In genomic region chr5:163473613-163474243, GRCh38 we compare ENCODE assay signal across 8 cellular contexts. TPM values are rescaled to one million over a fixed set of nuclear protein-coding genes. Genes with fewer than 3 reads are reported as not detected.
DNase-seq lines count a peak whose midpoint lies in the region; ATAC-seq and TF ChIP-seq lines count a peak whose summit lies in the region.

No MANE protein-coding gene starts in this region.

- no peaks in the 10 kb centered on the region for H3K9me3 Mint-ChIP-seq in activated T-cell treated with anti-CD3 and anti-CD28 coated beads, Interleukin-2, amount 50 U/mL, for 72 hours

- DNase-seq in DMS 273 (lab: John Stamatoyannopoulos, UW; ENCODE audit: unreplicated experiment) (peak; percentile 31), DMS 273 treated with DMSO at 0.1 percent for 48 hours (lab: John Stamatoyannopoulos, UW) (no peak), dorsolateral prefrontal cortex (no peak), sigmoid colon (no peak), 8988T (no peak), mesendoderm (no peak)
- DNase-seq in activated T-cell treated with anti-CD3 and anti-CD28 coated beads, Interleukin-2, amount 50 U/mL, for 72 hours: no peak

- no peak overlapping the region for H3K4me3 Mint-ChIP-seq in activated T-cell treated with anti-CD3 and anti-CD28 coated beads, Interleukin-2, amount 50 U/mL, for 72 hours

- no peak overlapping the region for H2AK5ac ChIP-seq in mesendoderm (ENCODE audit: low read length)

- no peaks in the 10 kb centered on the region for H3K79me2 ChIP-seq in mesendoderm (ENCODE audit: control insufficient read depth, insufficient read depth, low read length)

- no peaks in the 10 kb centered on the region for H3K27me3 Mint-ChIP-seq in activated T-cell treated with anti-CD3 and anti-CD28 coated beads, Interleukin-2, amount 50 U/mL, for 72 hours (ENCODE audit: low read depth)

- TF ChIP-seq CTCF in dorsolateral prefrontal cortex (IDR thresholded peaks at IDR 0.05 in 54 of 56, conservative IDR thresholded peaks at IDR 0.05 in 2 of 56; ENCODE audit: low read depth in 1 of 56, partially characterized antibody in 56 of 56): peak in 34 of 56 donors; percentile 11 to 54 (median 32)
- TF ChIP-seq CTCF in sigmoid colon (IDR thresholded peaks at IDR 0.05): peak in 3 of 4 experiments; percentile 18 to 34 (median 19)

- H2BK5ac ChIP-seq in mesendoderm (ENCODE audit: low read length): no peak overlapping the region

- no peak overlapping the region for H3K9ac ChIP-seq in mesendoderm (ENCODE audit: low read length)

- no peaks in the 10 kb centered on the region for H3K79me1 ChIP-seq in mesendoderm (ENCODE audit: low read length)

- no peak for TF ChIP-seq POLR2A in sigmoid colon (IDR thresholded peaks at IDR 0.05)

- H3K4ac ChIP-seq in mesendoderm (ENCODE audit: low read depth, low read length): no peak overlapping the region

- H3K27ac ChIP-seq in dorsolateral prefrontal cortex: no peak overlapping the region
- H3K27ac ChIP-seq in sigmoid colon: no peak overlapping the region
- no peak overlapping the region for H3K27ac ChIP-seq in mesendoderm (ENCODE audit: low read depth, low read length)

- H3K27me3 ChIP-seq in dorsolateral prefrontal cortex (no peaks in the 10 kb centered on the region), sigmoid colon (no peaks in the 10 kb centered on the region), mesendoderm (ENCODE audit: insufficient read depth, low read length, poor library complexity) (no peaks in the 10 kb centered on the region)

- TF ChIP-seq EP300 in sigmoid colon (IDR thresholded peaks at IDR 0.05): no peak

- H3K4me1 Mint-ChIP-seq in activated T-cell treated with anti-CD3 and anti-CD28 coated beads, Interleukin-2, amount 50 U/mL, for 72 hours (ENCODE audit: low read depth): peaks cover 18% of the 10 kb centered on the region

- peak; percentile 90 for ATAC-seq in HG03469 (IDR thresholded peaks at IDR 0.05; ENCODE audit: unreplicated experiment)
- ATAC-seq in activated T-cell treated with anti-CD3 and anti-CD28 coated beads, Interleukin-2, amount 50 U/mL, for 72 hours (replicated peaks in 1 of 2): no peak

- H3K36me3 ChIP-seq in sigmoid colon: no peaks in the 10 kb centered on the region
- H3K36me3 ChIP-seq in mesendoderm (ENCODE audit: control insufficient read depth, insufficient read depth, low read length): no peaks in the 10 kb centered on the region

- no peak overlapping the region for H4K8ac ChIP-seq in mesendoderm (ENCODE audit: low read depth, low read length)

- H3K4me1 ChIP-seq in sigmoid colon (no peaks in the 10 kb centered on the region), mesendoderm (ENCODE audit: control insufficient read depth, low read depth, low read length) (no peaks in the 10 kb centered on the region)

- no peak overlapping the region for H3K23ac ChIP-seq in mesendoderm (ENCODE audit: low read length)

- H3K4me3 ChIP-seq in dorsolateral prefrontal cortex (no peak overlapping the region), sigmoid colon (no peak overlapping the region), mesendoderm (ENCODE audit: low read length) (no peak overlapping the region)

- no peak overlapping the region for H2BK120ac ChIP-seq in mesendoderm (ENCODE audit: low read depth, low read length)

- H2BK15ac ChIP-seq in mesendoderm (replicated peaks; ENCODE audit: low read depth): no peak overlapping the region

- H3K18ac ChIP-seq in mesendoderm (ENCODE audit: low read length): no peak overlapping the region

- intact Hi-C loops in dorsolateral prefrontal cortex (cut with DNase I): no loop called here
- intact Hi-C loops in sigmoid colon (cut with DNase I): no loop called here

- no peak overlapping the region for H4K5ac ChIP-seq in mesendoderm (ENCODE audit: low read length)

- H3K9me3 ChIP-seq in sigmoid colon: no peaks in the 10 kb centered on the region

- 93 to 94% methylated on average over 3 of the region's 3 CpGs for WGBS in sigmoid colon, 2 donors
- no CpG with 5 or more reads among the region's 3 CpGs for WGBS in mesendoderm (ENCODE audit: extremely low coverage, insufficient coverage, low lambda C conversion rate)

- no peak overlapping the region for H3K4me2 ChIP-seq in mesendoderm (ENCODE audit: low read length)

- peaks cover 19 to 54% of the 10 kb centered on the region in 2 donors for H3K36me3 Mint-ChIP-seq in activated T-cell treated with anti-CD3 and anti-CD28 coated beads, Interleukin-2, amount 50 U/mL, for 72 hours (ENCODE audit: insufficient read depth in 2 of 2)

- no peak overlapping the region for H3K27ac Mint-ChIP-seq in activated T-cell treated with anti-CD3 and anti-CD28 coated beads, Interleukin-2, amount 50 U/mL, for 72 hours

- H3K56ac ChIP-seq in mesendoderm (ENCODE audit: low read length): no peak overlapping the region

RNA-seq across cellular contexts. Expression of gene HMMR, which starts 13.3 kb away (rescaled TPM):
- total RNA-seq in dorsolateral prefrontal cortex (1 to 10 TPM in 23 of 120 experiments, under 1 TPM in 87, not detected in 10; 0.15 to 2.6 (median 0.63) TPM), sigmoid colon (1 to 10 TPM in 2 of 4 donors, not detected in 2; 1.1 to 3.0 TPM)
- polyA plus RNA-seq in sigmoid colon: 10 to 100 TPM in 1 of 3 donors, 1 to 10 TPM in 2; 1.2 to 18.1 (median 4.4) TPM
- 58.8 TPM for polyA plus RNA-seq in mesendoderm (2013, experiment 1 of 2)
- 57.7 TPM for polyA plus RNA-seq in mesendoderm (2013, experiment 2 of 2)
- 10 to 100 TPM; 87.2 to 88.1 TPM for total RNA-seq in activated T-cell treated with anti-CD3 and anti-CD28 coated beads, Interleukin-2, amount 50 U/mL, for 72 hours

RNA-seq across cellular contexts. Expression of gene NUDCD2, which starts 13.8 kb away (rescaled TPM):
- total RNA-seq in dorsolateral prefrontal cortex (10 to 100 TPM; 24.1 to 54.3 (median 33.8) TPM), sigmoid colon (10 to 100 TPM in 2 of 4 donors, 1 to 10 TPM in 2; 3.3 to 13.2 (median 8.1) TPM)
- polyA plus RNA-seq in sigmoid colon: 10 to 100 TPM in 1 of 3 donors, 1 to 10 TPM in 2; 8.2 to 11.8 (median 8.4) TPM
- polyA plus RNA-seq in mesendoderm (2013, experiment 1 of 2): 17.2 TPM
- polyA plus RNA-seq in mesendoderm (2013, experiment 2 of 2): 16.7 TPM
- 10 to 100 TPM; 50.2 to 58.0 TPM for total RNA-seq in activated T-cell treated with anti-CD3 and anti-CD28 coated beads, Interleukin-2, amount 50 U/mL, for 72 hours

RNA-seq across cellular contexts. Expression of gene MAT2B, which starts 31.7 kb away (rescaled TPM):
- total RNA-seq in dorsolateral prefrontal cortex: 10 to 100 TPM; 35.8 to 90.1 (median 67.1) TPM
- total RNA-seq in sigmoid colon: 10 to 100 TPM; 41.5 to 90.3 (median 67.4) TPM
- 100 to 1,000 TPM in 1 of 3 donors, 10 to 100 TPM in 2; 66.0 to 100 (median 80.5) TPM for polyA plus RNA-seq in sigmoid colon
- polyA plus RNA-seq in mesendoderm (2013, experiment 1 of 2): 33.0 TPM
- polyA plus RNA-seq in mesendoderm (2013, experiment 2 of 2): 35.0 TPM
- 100 to 1,000 TPM; 103 to 121 TPM for total RNA-seq in activated T-cell treated with anti-CD3 and anti-CD28 coated beads, Interleukin-2, amount 50 U/mL, for 72 hours

RNA-seq across cellular contexts. Expression of gene CCNG1, which starts 36.3 kb away (rescaled TPM):
- total RNA-seq in dorsolateral prefrontal cortex (10 to 100 TPM; 30.0 to 88.2 (median 49.4) TPM), sigmoid colon (100 to 1,000 TPM; 119 to 181 (median 133) TPM)
- polyA plus RNA-seq in sigmoid colon: 100 to 1,000 TPM in 2 of 3 donors, 10 to 100 TPM in 1; 78.0 to 180 (median 154) TPM
- polyA plus RNA-seq in mesendoderm (2013, experiment 1 of 2): 180 TPM
- 173 TPM for polyA plus RNA-seq in mesendoderm (2013, experiment 2 of 2)
- total RNA-seq in activated T-cell treated with anti-CD3 and anti-CD28 coated beads, Interleukin-2, amount 50 U/mL, for 72 hours: 100 to 1,000 TPM; 236 to 261 TPM

Comparison
In these comparisons a context has a peak if more than half of its experiments do, and no peak if none do; other contexts are left out.
1. RNA of gene HMMR, which starts 13.3 kb away (total RNA-seq): 87.2 to 88.1 TPM in activated T-cell treated with anti-CD3 and anti-CD28 coated beads, Interleukin-2, amount 50 U/mL, for 72 hours; 1.1 to 3.0 TPM in sigmoid colon and 0.15 to 2.6 TPM in dorsolateral prefrontal cortex; every median in the first group is over 10 times any median in the second.